In the genomic region with DNA sequence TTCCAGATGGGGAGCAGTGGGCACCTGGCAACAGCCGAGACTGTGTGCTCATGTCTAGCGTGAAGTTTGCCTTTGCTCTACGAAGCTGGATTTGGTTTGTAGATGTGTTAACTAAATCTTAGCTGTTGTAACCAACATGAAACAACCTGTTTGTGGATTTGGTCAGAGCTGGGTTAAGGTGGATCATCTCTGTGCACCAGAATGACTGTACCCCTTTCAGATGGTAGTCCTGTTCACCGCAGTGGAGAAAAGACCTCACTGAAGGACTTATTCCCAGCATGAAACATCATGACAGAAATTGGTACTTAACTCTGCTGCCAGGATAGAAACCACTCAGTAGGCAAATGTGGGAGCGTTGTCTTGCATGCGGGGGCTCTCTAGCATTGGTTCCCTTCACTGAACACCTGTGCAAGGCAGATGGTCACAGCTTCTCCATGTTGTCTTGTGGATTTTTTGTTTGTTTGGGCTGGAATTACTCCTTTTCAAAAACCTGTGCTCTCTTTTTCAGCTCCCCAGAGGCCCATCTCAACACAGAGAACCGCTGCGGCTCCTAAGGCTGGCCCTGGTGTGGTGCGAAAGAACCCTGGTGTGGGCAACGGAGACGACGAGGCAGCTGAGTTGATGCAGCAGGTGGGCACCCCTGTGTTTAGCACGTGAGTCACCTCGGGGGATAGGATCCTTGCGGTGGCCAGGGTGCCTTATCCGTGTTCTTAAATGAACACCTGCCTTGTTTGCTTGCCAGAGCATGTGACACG, we compare ENCODE assay signal across 17 cellular contexts. TPM values are rescaled to one million over a fixed set of nuclear protein-coding genes. Genes with fewer than 3 reads are reported as not detected.
DNase-seq lines count a peak whose midpoint lies in the region; ATAC-seq and TF ChIP-seq lines count a peak whose summit lies in the region.
"Had no signal": no experiment of that assay in that cellular context is flagged by ENCODE, and none has a peak within 500 bp of the region (broad histone marks: within the 10 kb centered on the region; RNA-seq: fewer than 3 reads in every experiment).

No MANE protein-coding gene starts in this region.

- H3F3A ChIP-seq in PC-3 (ENCODE audit: low read length, unreplicated experiment) = no peaks in the 10 kb centered on the region

- POLR2A ChIA-PET in PC-3 (lab: Charles Lee; ENCODE audit: unreplicated experiment) = no interaction called here

- no peak overlapping the region for H3K27ac ChIP-seq in effector memory CD4-positive, alpha-beta T cell (ENCODE audit: insufficient read depth, low read length, poor library complexity, severe bottlenecking)
- no peak overlapping the region for H3K27ac ChIP-seq in PC-3 (ENCODE audit: low read length)
- H3K27ac ChIP-seq: thoracic aorta had no signal

- H3K9me2 ChIP-seq in PC-3 (replicated peaks; ENCODE audit: low read length) = no peaks in the 10 kb centered on the region

- no peak overlapping the region for H2AFZ ChIP-seq in PC-3 (ENCODE audit: low read length)

- no TSS peak for BruUV-seq in PC-3 (replicated peaks; lab: Mats Ljungman, UMichigan)

- H3K9me3 ChIP-seq in effector memory CD4-positive, alpha-beta T cell (ENCODE audit: control insufficient read depth, low read length) = no peaks in the 10 kb centered on the region
- H3K9me3 ChIP-seq in PC-3 (ENCODE audit: low read length) = no peaks in the 10 kb centered on the region
- H3K9me3 ChIP-seq: HAP-1, thoracic aorta had no signal

- peaks cover 74% of the 10 kb centered on the region for H3K36me3 ChIP-seq in effector memory CD4-positive, alpha-beta T cell (ENCODE audit: control insufficient read depth, insufficient read depth, low read length)
- H3K36me3 ChIP-seq in PC-3 (ENCODE audit: low read depth, low read length) = peaks cover 57% of the 10 kb centered on the region

- H3K27ac Mint-ChIP-seq in glutamatergic neuron (ENCODE audit: unreplicated experiment) = peak overlapping the region; percentile 10
- H3K27ac Mint-ChIP-seq: B cell had no signal

- peaks cover 7% of the 10 kb centered on the region for H3K4me1 Mint-ChIP-seq in glutamatergic neuron (ENCODE audit: low read depth, unreplicated experiment)

- no peak overlapping the region for H3K4me3 ChIP-seq in effector memory CD4-positive, alpha-beta T cell (ENCODE audit: insufficient read depth, low read depth, low read length, poor library complexity, severe bottlenecking)
- no peak overlapping the region for H3K4me3 ChIP-seq in PC-3 (ENCODE audit: low read length)
- H3K4me3 ChIP-seq: HAP-1, thoracic aorta had no signal

- no peaks in the 10 kb centered on the region for H3K27me3 ChIP-seq in effector memory CD4-positive, alpha-beta T cell (replicated peaks; ENCODE audit: control insufficient read depth, insufficient read depth, low read length, poor library complexity, severe bottlenecking)
- H3K27me3 ChIP-seq in PC-3 (ENCODE audit: low read length) = no peaks in the 10 kb centered on the region

- peaks cover 14% of the 10 kb centered on the region; the same call in 1 of the 2 replicates for H4K20me1 ChIP-seq in PC-3 (ENCODE audit: low read length)

- no peak overlapping the region for H3K9ac ChIP-seq in PC-3 (ENCODE audit: low read length)

- no peak overlapping the region for H3K4me2 ChIP-seq in PC-3 (ENCODE audit: low read length)

- no peaks in the 10 kb centered on the region for H3K4me1 ChIP-seq in effector memory CD4-positive, alpha-beta T cell (ENCODE audit: control insufficient read depth, insufficient read depth, low read length, poor library complexity, severe bottlenecking)
- no peaks in the 10 kb centered on the region for H3K4me1 ChIP-seq in PC-3 (ENCODE audit: insufficient read depth, low read length)
- H3K4me1 ChIP-seq: HAP-1 had no signal

- DNase-seq in stimulated activated CD4-positive, alpha-beta T cell treated with anti-CD3 and anti-CD28 coated beads, Interleukin-1b, Interleukin-23, amount 100 ng/mL, for 48 hours = peak; percentile 33
- no peak for DNase-seq in stimulated activated CD4-positive, alpha-beta T cell treated with anti-CD3 and anti-CD28 coated beads, Interleukin-4, amount 100 ng/mL, for 24 hours
- peak; percentile 61 to 83 for DNase-seq in NCI-H524 (lab: John Stamatoyannopoulos, UW)
- no peak for DNase-seq in glutamatergic neuron
- DNase-seq in effector memory CD4-positive, alpha-beta T cell = no peak
- DNase-seq in NCI-H82 treated with DMSO at 0.1 percent for 48 hours (lab: John Stamatoyannopoulos, UW; ENCODE audit: unreplicated experiment) = no peak
- no peak for DNase-seq in PC-3
- DNase-seq: DMS 273 treated with DMSO at 0.1 percent for 48 hours, left cardiac atrium, midbrain, NCI-H146, NCI-H774 had no signal

- H3K79me2 ChIP-seq in PC-3 (ENCODE audit: low read length) = peaks cover 38% of the 10 kb centered on the region

- no peak overlapping the region for H3K4me3 Mint-ChIP-seq in glutamatergic neuron (ENCODE audit: unreplicated experiment)
- H3K4me3 Mint-ChIP-seq: B cell had no signal

- no peak for ATAC-seq in PC-3
- ATAC-seq: left cardiac atrium, sciatic nerve had no signal

- CTCF ChIA-PET in PC-3 (lab: Charles Lee) = no interaction called here

- H3K36me3 Mint-ChIP-seq in glutamatergic neuron (ENCODE audit: unreplicated experiment) = peaks cover 24% of the 10 kb centered on the region

- H3K27me3 Mint-ChIP-seq in glutamatergic neuron (ENCODE audit: unreplicated experiment) = peaks cover 6% of the 10 kb centered on the region
- H3K27me3 Mint-ChIP-seq: B cell had no signal

- H3K9me3 Mint-ChIP-seq in glutamatergic neuron (ENCODE audit: unreplicated experiment) = peaks cover 16% of the 10 kb centered on the region

- no peak for TF ChIP-seq CTCF in glutamatergic neuron (IDR thresholded peaks at IDR 0.05; ENCODE audit: partially characterized antibody, unreplicated experiment)
- TF ChIP-seq CTCF in PC-3 (conservative IDR thresholded peaks at IDR 0.05; ENCODE audit: low read depth, low read length) = no peak

- intact Hi-C loops in PC-3 (cut with micrococcal nuclease) = no loop called here

RNA-seq across cellular contexts. Expression of a gene that starts 19.3 kb away (rescaled TPM):
- total RNA-seq in glutamatergic neuron (ENCODE audit: unreplicated experiment) (not detected), PC-3 (2014; rRNA removed) (not detected in 2 replicates)
- total RNA-seq: cardiac septum had no signal

RNA-seq across cellular contexts. Expression of a gene that starts 19.6 kb away (rescaled TPM):
- total RNA-seq in glutamatergic neuron (ENCODE audit: unreplicated experiment) = 232 TPM
- total RNA-seq in PC-3 (2014; rRNA removed) = 81.4 and 91.3 TPM in 2 replicates

Comparison
In these comparisons a context has a peak if more than half of its experiments do, and no peak if none do; other contexts are left out.
1. DNase-seq: peak in stimulated activated CD4-positive, alpha-beta T cell treated with anti-CD3 and anti-CD28 coated beads, Interleukin-1b, Interleukin-23, amount 100 ng/mL, for 48 hours (single experiment) and NCI-H524 (2 of 2); none in stimulated activated CD4-positive, alpha-beta T cell treated with anti-CD3 and anti-CD28 coated beads, Interleukin-4, amount 100 ng/mL, for 24 hours (single experiment), glutamatergic neuron (single experiment), effector memory CD4-positive, alpha-beta T cell (0 of 3), NCI-H82 treated with DMSO at 0.1 percent for 48 hours (single experiment) and PC-3 (single experiment).